13 cellular contexts compared by ENCODE assay signal in genomic region chr10:73061743-73062142, GRCh38.
"Had no signal": no experiment of that assay in that cellular context is flagged by ENCODE, and none has a peak within 500 bp of the region (broad histone marks: within the 10 kb centered on the region; RNA-seq: fewer than 3 reads in every experiment).

No MANE protein-coding gene starts in this region.

- H3K27me3 Mint-ChIP-seq: activated CD8-positive, alpha-beta T cell treated with anti-CD3 and anti-CD28 coated beads for 36 hours; activated naive CD4-positive, alpha-beta T cell treated with anti-CD3 and anti-CD28 coated beads, Interleukin-2, amount 50 U/mL, for 24 hours had no signal

- DNase-seq: activated CD4-positive, alpha-beta T cell treated with anti-CD3 and anti-CD28 coated beads for 4 hours; activated CD8-positive, alpha-beta memory T cell treated with anti-CD3 and anti-CD28 coated beads, Interleukin-2, amount 50 U/mL, for 48 hours; activated CD8-positive, alpha-beta T cell treated with anti-CD3 and anti-CD28 coated beads for 36 hours; activated effector memory CD4-positive, alpha-beta T cell treated with Interleukin-2 at 50 U/mL for 16 hours; activated naive CD4-positive, alpha-beta T cell; activated T-cell treated with anti-CD3 and anti-CD28 coated beads, Interleukin-2, amount 50 U/mL, for 1 hour; brain microvascular endothelial cell; NCI-H187 treated with DMSO at 0.1 percent for 48 hours; NCI-H2081 treated with DMSO at 0.1 percent for 48 hours; Peyer's patch had no signal

- H3K4me3 Mint-ChIP-seq: activated CD8-positive, alpha-beta T cell treated with anti-CD3 and anti-CD28 coated beads for 36 hours; activated naive CD4-positive, alpha-beta T cell treated with anti-CD3 and anti-CD28 coated beads, Interleukin-2, amount 50 U/mL, for 24 hours; T-helper 1 cell treated with Interleukin-12 subunit alpha and Interleukin-12 subunit beta and Interleukin-4 antibody, amounts not matched to agents 30 μg/mL and 1 μg/mL, for 36 hours had no signal

- H3K9me3 ChIP-seq: Peyer's patch had no signal

- H3K27ac ChIP-seq: brain microvascular endothelial cell, Peyer's patch, RWPE1 had no signal

- H3K4me1 ChIP-seq: Peyer's patch had no signal

- H3K27me3 ChIP-seq: brain microvascular endothelial cell, Peyer's patch had no signal

- H3K9me3 Mint-ChIP-seq: activated CD8-positive, alpha-beta T cell treated with anti-CD3 and anti-CD28 coated beads for 36 hours; activated naive CD4-positive, alpha-beta T cell treated with anti-CD3 and anti-CD28 coated beads, Interleukin-2, amount 50 U/mL, for 24 hours; T-helper 1 cell treated with Interleukin-12 subunit alpha and Interleukin-12 subunit beta and Interleukin-4 antibody, amounts not matched to agents 30 μg/mL and 1 μg/mL, for 36 hours had no signal

- H3K4me3 ChIP-seq: Peyer's patch had no signal
